8 cellular contexts compared by ENCODE assay signal in genomic region chr15:40942337-40942854, GRCh38. TPM values are rescaled to one million over a fixed set of nuclear protein-coding genes. Genes with fewer than 3 reads are reported as not detected.
DNase-seq lines count a peak whose midpoint lies in the region; ATAC-seq and TF ChIP-seq lines count a peak whose summit lies in the region.

No MANE protein-coding gene starts in this region.

- no peaks in the 10 kb centered on the region for H3K27me3 Mint-ChIP-seq in chondrocyte (ENCODE audit: low read depth)

- peaks cover 37% of the 10 kb centered on the region for H3K4me1 ChIP-seq in mononuclear cell (ENCODE audit: insufficient read depth, low read length)

- no peak for TF ChIP-seq CTCF in NB4 (IDR thresholded peaks at IDR 0.05; ENCODE audit: low read depth, low read length)
- no peak for TF ChIP-seq CTCF in chondrocyte (IDR thresholded peaks at IDR 0.05)

- no peaks in the 10 kb centered on the region for H3K27me3 ChIP-seq in mononuclear cell (ENCODE audit: insufficient read depth, low read length)

- no peaks in the 10 kb centered on the region for H3K9me3 ChIP-seq in mononuclear cell (ENCODE audit: low read depth, low read length)

- H3K27ac Mint-ChIP-seq in chondrocyte (ENCODE audit: unreplicated experiment): peak overlapping the region; percentile 22

- H3K4me3 Mint-ChIP-seq in chondrocyte (ENCODE audit: unreplicated experiment): peak overlapping the region; percentile 59

- H3K36me3 Mint-ChIP-seq in chondrocyte (ENCODE audit: low read depth): no peaks in the 10 kb centered on the region

- DNase-seq in NB4 (ENCODE audit: low read depth): peak; percentile 72
- DNase-seq in chondrocyte (ENCODE audit: low spot score): no peak
- DNase-seq in amniotic stem cell (lab: John Stamatoyannopoulos, UW): no peak
- no peak for DNase-seq in nucleus accumbens (lab: John Stamatoyannopoulos, UW)
- DNase-seq in COLO829 (ENCODE audit: low spot score): no peak

- H3K4me3 ChIP-seq in NB4 (ENCODE audit: low read depth, low read length) (peak overlapping the region; percentile 50), mononuclear cell (ENCODE audit: low read length) (peak overlapping the region; percentile 54)

- H3K4me1 Mint-ChIP-seq in chondrocyte (ENCODE audit: low read depth): peaks cover 28% of the 10 kb centered on the region

- H3K9me3 Mint-ChIP-seq in chondrocyte (ENCODE audit: low read depth): no peaks in the 10 kb centered on the region

- TF ChIP-seq POLR2A in NB4 (IDR thresholded peaks at IDR 0.05; ENCODE audit: extremely low read depth, insufficient read length): no peak

- peak; percentile 10 for ATAC-seq in GM18502 (IDR thresholded peaks at IDR 0.05; ENCODE audit: poor library complexity, unreplicated experiment)
- no peak for ATAC-seq in GM21526 (IDR thresholded peaks at IDR 0.05; ENCODE audit: low FRiP score, unreplicated experiment)

RNA-seq across cellular contexts. Expression of gene CHAC1, which starts 10.9 kb away (rescaled TPM):
- 2.8 to 78.5 TPM (median 77.6 TPM) in 3 replicates for total RNA-seq in chondrocyte
- 0.52 TPM for total RNA-seq in mononuclear cell

RNA-seq across cellular contexts. Expression of gene DLL4, which starts 13.3 kb away (rescaled TPM):
- total RNA-seq in chondrocyte (0.36 to 0.45 TPM in 2 of 3 replicates, not detected in the other), mononuclear cell (not detected)

RNA-seq across cellular contexts. Expression of gene VPS18, which starts 48.1 kb away (rescaled TPM):
- 29.4 to 35.6 TPM (median 33.0 TPM) in 3 replicates for total RNA-seq in chondrocyte
- 28.7 TPM for total RNA-seq in mononuclear cell
